13 cellular contexts compared by ENCODE assay signal in genomic region chr7:21960922-21961321, GRCh38. TPM values are rescaled to one million over a fixed set of nuclear protein-coding genes. Genes with fewer than 3 reads are reported as not detected.
DNase-seq lines count a peak whose midpoint lies in the region; ATAC-seq, FAIRE-seq and TF ChIP-seq lines count a peak whose summit lies in the region.
"Had no signal": no experiment of that assay in that cellular context is flagged by ENCODE, and none has a peak within 500 bp of the region (broad histone marks: within the 10 kb centered on the region; RNA-seq: fewer than 3 reads in every experiment).

No MANE protein-coding gene starts in this region.

- H3K79me2 ChIP-seq in K562 (ENCODE audit: control insufficient read depth, insufficient read depth, low read length) = no peaks in the 10 kb centered on the region

- H3K4ac ChIP-seq in IMR-90 (ENCODE audit: low read depth, low read length) = no peak overlapping the region

- H3K79me1 ChIP-seq in IMR-90 (ENCODE audit: low read depth in 1 of 2, low read length in 2 of 2) = no peaks in the 10 kb centered on the region

- peak; percentile 99 for ATAC-seq in IMR-90 (ENCODE audit: low read depth)
- ATAC-seq in K562 = no peak
- no peak for ATAC-seq in GM19324 (IDR thresholded peaks at IDR 0.05; ENCODE audit: low FRiP score, unreplicated experiment)
- no peak for ATAC-seq in HG02798 (IDR thresholded peaks at IDR 0.05; ENCODE audit: poor library complexity, unreplicated experiment)
- ATAC-seq: gastroesophageal sphincter had no signal

- H3K27ac ChIP-seq in IMR-90 (ENCODE audit: insufficient read depth, low read length) = no peak overlapping the region
- H3K27ac ChIP-seq in K562 (ENCODE audit: extremely low read depth, low read depth, low read length) = no peak overlapping the region
- H3K27ac ChIP-seq in coronary artery = no peak overlapping the region
- H3K27ac ChIP-seq: gastroesophageal sphincter, neutrophil had no signal

- in situ Hi-C loops in IMR-90 (cut with MboI; ENCODE audit: low sequenced_read_pairs) (no loop called here), K562 (cut with MboI) (no loop called here)

- WGBS in IMR-90 (ENCODE audit: extremely low coverage in 2 of 2, insufficient read length in 1 of 2), 2 experiments = no CpG with 5 or more reads among the region's 3 CpGs
- 2% methylated on average over 3 of the region's 3 CpGs for WGBS in K562 (ENCODE audit: insufficient coverage, low coverage, missing lambda C conversion rate)

- no peak overlapping the region for H2BK20ac ChIP-seq in IMR-90 (ENCODE audit: low read depth, low read length)

- H2BK15ac ChIP-seq in IMR-90 (ENCODE audit: low read depth, low read length) = no peak overlapping the region

- intact Hi-C loops in IMR-90 (cut with micrococcal nuclease) = no loop called here
- intact Hi-C loops in K562 (cut with micrococcal nuclease) = no loop called here

- H3K4me2 ChIP-seq in IMR-90 (ENCODE audit: low read depth, low read length) (peak overlapping the region; percentile 30; the same call in 1 of the 2 replicates), K562 (ENCODE audit: insufficient read depth, low read length) (no peak overlapping the region)

- no peak overlapping the region for H3K9ac ChIP-seq in IMR-90 (ENCODE audit: low read depth, low read length)
- no peak overlapping the region for H3K9ac ChIP-seq in K562 (ENCODE audit: insufficient read depth in 1 of 2, low read depth in 2 of 2, low read length in 2 of 2)

- H4K91ac ChIP-seq in IMR-90 (ENCODE audit: insufficient read depth, low read depth, low read length) = no peak overlapping the region

- H3K18ac ChIP-seq in IMR-90 (ENCODE audit: low read depth, low read length) = no peak overlapping the region

- H2BK5ac ChIP-seq in IMR-90 (ENCODE audit: low read depth, low read length, poor library complexity, severe bottlenecking) = peak overlapping the region; percentile 53

- no peak overlapping the region for H3K14ac ChIP-seq in IMR-90 (replicated peaks; ENCODE audit: low read depth, low read length)

- POLR2A ChIA-PET in IMR-90 (lab: Charles Lee; ENCODE audit: unreplicated experiment) (no interaction called here), K562 (lab: Yijun Ruan, JAX) (no interaction called here)

- DNase-seq in AG10803 (ENCODE audit: low read depth) (peak; percentile 74), IMR-90 (peak; percentile 83), K562 (ENCODE audit: extremely low read depth in 1 of 4, low spot score in 3 of 4) (no peak), kidney glomerular epithelial cell (lab: John Stamatoyannopoulos, UW) (peak; percentile 68), coronary artery (ENCODE audit: low spot score) (no peak), T1000 (lab: John Stamatoyannopoulos, UW) (no peak)
- DNase-seq: activated CD4-positive, alpha-beta T cell treated with anti-CD3 and anti-CD28 coated beads for 48 hours; caudate nucleus; NCI-H82 had no signal

- no peak overlapping the region for H2AFZ ChIP-seq in IMR-90 (replicated peaks; ENCODE audit: low read length, poor library complexity)
- no peak overlapping the region for H2AFZ ChIP-seq in K562 (ENCODE audit: low read depth, low read length)

- no peak overlapping the region for H3K56ac ChIP-seq in IMR-90 (ENCODE audit: extremely low read depth, insufficient read depth, low read length)

- TF ChIP-seq POLR2A in IMR-90 (IDR thresholded peaks at IDR 0.05; ENCODE audit: low read depth, low read length) (no peak), K562 (conservative IDR thresholded peaks at IDR 0.05) (no peak)

- no peak for TF ChIP-seq EP300 in K562 (IDR thresholded peaks at IDR 0.05; ENCODE audit: low read length)

- no peak for TF ChIP-seq CTCF in AG10803 (conservative IDR thresholded peaks at IDR 0.05; ENCODE audit: low read length)
- TF ChIP-seq CTCF in IMR-90 (conservative IDR thresholded peaks at IDR 0.05; ENCODE audit: low read depth, low read length) = no peak
- no peak for TF ChIP-seq CTCF in K562 (IDR thresholded peaks at IDR 0.05 in 2 of 3, conservative IDR thresholded peaks at IDR 0.05 in 1 of 3; ENCODE audit: insufficient read depth in 2 of 3, low read depth in 1 of 3, low read length in 3 of 3)
- no peak for TF ChIP-seq CTCF in coronary artery (IDR thresholded peaks at IDR 0.05)

- H4K20me1 ChIP-seq in IMR-90 (ENCODE audit: insufficient read depth, low read length) = no peaks in the 10 kb centered on the region
- no peaks in the 10 kb centered on the region for H4K20me1 ChIP-seq in K562 (replicated peaks; ENCODE audit: control insufficient read depth, insufficient read depth, low read length)

- H3K36me3 ChIP-seq in IMR-90 (ENCODE audit: control insufficient read depth, insufficient read depth, low read length) (no peaks in the 10 kb centered on the region), K562 (ENCODE audit: control insufficient read depth, insufficient read depth, low read length) (no peaks in the 10 kb centered on the region)
- H3K36me3 ChIP-seq: gastroesophageal sphincter, neutrophil had no signal

- H3K4me3 ChIP-seq in AG10803 (ENCODE audit: low read length) = no peak overlapping the region
- no peak overlapping the region for H3K4me3 ChIP-seq in IMR-90 (ENCODE audit: insufficient read depth, low read depth, low read length)
- no peak overlapping the region for H3K4me3 ChIP-seq in K562
- H3K4me3 ChIP-seq in coronary artery = no peak overlapping the region
- H3K4me3 ChIP-seq: gastroesophageal sphincter had no signal

- no peak overlapping the region for H2AK5ac ChIP-seq in IMR-90 (ENCODE audit: low read depth, low read length)

- no peak for TF ChIP-seq RAD21 in IMR-90 (IDR thresholded peaks at IDR 0.05; ENCODE audit: low read length)
- no peak for TF ChIP-seq RAD21 in K562 (CRISPR knock-in tag; conservative IDR thresholded peaks at IDR 0.05 in 1 of 2, IDR thresholded peaks at IDR 0.05 in 1 of 2)

- no peak overlapping the region for H4K8ac ChIP-seq in IMR-90 (ENCODE audit: low read depth in 2 of 2, low read length in 2 of 2)

- dilution Hi-C loops in IMR-90 (cut with HindIII; ENCODE audit: low sequenced_read_pairs, unreplicated experiment) = no loop called here

- no peak overlapping the region for H2AK9ac ChIP-seq in IMR-90 (replicated peaks; ENCODE audit: low read depth, low read length, poor library complexity)

- no peak overlapping the region for H2BK120ac ChIP-seq in IMR-90 (ENCODE audit: low read depth, low read length)

- H3K9me3 ChIP-seq in IMR-90 (ENCODE audit: control insufficient read depth, insufficient read depth, low read length) = no peaks in the 10 kb centered on the region
- no peaks in the 10 kb centered on the region for H3K9me3 ChIP-seq in K562 (replicated peaks; ENCODE audit: control insufficient read depth, insufficient read depth, low read depth, low read length)
- H3K9me3 ChIP-seq: gastroesophageal sphincter, neutrophil had no signal

- peaks cover 2% of the 10 kb centered on the region; the same call in 1 of the 2 replicates for H3K4me1 ChIP-seq in IMR-90 (ENCODE audit: control insufficient read depth, insufficient read depth, low read length)
- H3K4me1 ChIP-seq in K562 (replicated peaks in 1 of 2; ENCODE audit: control insufficient read depth in 2 of 2, insufficient read depth in 2 of 2, low read length in 2 of 2) = no peaks in the 10 kb centered on the region
- H3K4me1 ChIP-seq: gastroesophageal sphincter had no signal

- no peak overlapping the region for H3K23ac ChIP-seq in IMR-90 (ENCODE audit: low read depth, low read length)

- H4K5ac ChIP-seq in IMR-90 (ENCODE audit: low read depth, low read length) = no peak overlapping the region

- FAIRE-seq in K562 (lab: Jason Lieb, UNC) = no peak

- CTCF ChIA-PET in IMR-90 (lab: Yijun Ruan, JAX) = no interaction called here
- CTCF ChIA-PET in K562 (lab: Yijun Ruan, JAX; ENCODE audit: low intra/inter-chr PET ratio) = no interaction called here

- H3K27me3 ChIP-seq in IMR-90 (ENCODE audit: control insufficient read depth, insufficient read depth, low read length) = peaks cover 2% of the 10 kb centered on the region; the same call in 1 of the 2 replicates
- peaks cover 7 to 16% of the 10 kb centered on the region in 2 experiments; a peak in 4 of 5 replicates for H3K27me3 ChIP-seq in K562 (ENCODE audit: control insufficient read depth in 2 of 2, insufficient read depth in 2 of 2, low read length in 2 of 2)
- H3K27me3 ChIP-seq: gastroesophageal sphincter, neutrophil had no signal

- BruUV-seq in IMR-90 (replicated peaks; lab: Mats Ljungman, UMichigan) (no TSS peak), K562 (replicated peaks; lab: Mats Ljungman, UMichigan) (no TSS peak)

- H3K9me1 ChIP-seq in IMR-90 (ENCODE audit: insufficient read depth, low read length) = peaks cover 4% of the 10 kb centered on the region; the same call in 1 of the 2 replicates
- no peaks in the 10 kb centered on the region for H3K9me1 ChIP-seq in K562 (ENCODE audit: control insufficient read depth, insufficient read depth, low read length)

TF ChIP-seq in IMR-90, 13 proteins besides CTCF, POLR2A, EP300 and RAD21 (continues in another document):
- TF ChIP-seq MAFK (IDR thresholded peaks at IDR 0.05; ENCODE audit: low read depth, low read length) (peak; percentile 90), RCOR1 (IDR thresholded peaks at IDR 0.05; ENCODE audit: insufficient replicate concordance, low read length) (no peak)

TF ChIP-seq in K562, 482 proteins besides CTCF, POLR2A, EP300 and RAD21 (continues in another document):
- TF ChIP-seq ZNF316 (IDR thresholded peaks at IDR 0.05) (0 out of 2 replicates have a peak, but pooled peaks have one; percentile 3), CBX3 (IDR thresholded peaks at IDR 0.05; ENCODE audit: borderline replicate concordance in 1 of 2, low read length in 2 of 2) (no peak)

RNA-seq across cellular contexts. Expression of gene CDCA7L, which starts 15.2 kb away (rescaled TPM):
- total RNA-seq in IMR-90 (2012; rRNA removed) (35.0 and 40.8 TPM in 2 replicates), K562 (2014; rRNA removed) (2.6 and 3.0 TPM in 2 replicates), K562 (2014; rRNA removed; fragmentation: Illumina TruSeq; extraction: Trizol) (4.3 and 4.9 TPM in 2 replicates), K562 (2015; rRNA removed; fragmentation: Illumina TruSeq; extraction: Trizol) (3.5 and 4.5 TPM in 2 replicates), K562 (2021) (3.1 and 3.8 TPM in 2 replicates)
- polyA plus RNA-seq in IMR-90 (2012; rRNA removed) (18.2 and 20.4 TPM in 2 replicates), K562 (2011; rRNA removed) (17.6 and 32.4 TPM in 2 replicates), K562 (2014; fragmentation: Illumina TruSeq; extraction: Trizol) (3.7 and 5.2 TPM in 2 replicates), K562 (2014; fragmentation: Nextera tagmentation; extraction: Ambion mirVana) (1 to 10 TPM; 1.9 to 2.1 TPM), K562 (2014; rRNA removed) (2.3 and 4.3 TPM in 2 replicates)
- 7.8 and 15.1 TPM in 2 replicates for polyA plus RNA-seq in IMR-90 (2012; cell fraction: cytosol; rRNA removed)
- polyA plus RNA-seq in IMR-90 (2012; cell fraction: nucleus; rRNA removed; ENCODE audit: low replicate concordance) = 5.7 and 21.6 TPM in 2 replicates
- total RNA-seq in K562 (2011; cell fraction: chromatin; rRNA removed; ENCODE audit: low replicate concordance) = 10.8 and 10.9 TPM in 2 replicates
- 8.0 and 8.4 TPM in 2 replicates for total RNA-seq in K562 (2011; cell fraction: nucleolus; rRNA removed)
- total RNA-seq in K562 (2011; cell fraction: nucleoplasm; rRNA removed) = 7.2 and 13.0 TPM in 2 replicates
- polyA plus RNA-seq in K562 (2011; cell fraction: cytosol; rRNA removed) = 13.1 and 15.3 TPM in 2 replicates
- polyA plus RNA-seq in K562 (2011; cell fraction: nucleus; rRNA removed) = 20.1 and 29.2 TPM in 2 replicates
- 1.00 and 1.7 TPM in 2 replicates for polyA plus RNA-seq in K562 (2012)
- polyA minus RNA-seq in K562 (2011; rRNA and poly(A)+ RNA removed) = 24.0 and 39.4 TPM in 2 replicates
- 14.4 and 16.5 TPM in 2 replicates for polyA minus RNA-seq in K562 (2011; cell fraction: cytosol; rRNA and poly(A)+ RNA removed)
- polyA minus RNA-seq in K562 (2011; cell fraction: nucleus; rRNA and poly(A)+ RNA removed) = 11.7 and 16.0 TPM in 2 replicates

Comparison
In these comparisons a context has a peak if more than half of its experiments do, and no peak if none do; other contexts are left out.
1. DNase-seq: peak in AG10803 (single experiment), IMR-90 (single experiment) and kidney glomerular epithelial cell (single experiment); none in K562 (0 of 4), coronary artery (single experiment) and T1000 (single experiment).